In the genomic region with DNA sequence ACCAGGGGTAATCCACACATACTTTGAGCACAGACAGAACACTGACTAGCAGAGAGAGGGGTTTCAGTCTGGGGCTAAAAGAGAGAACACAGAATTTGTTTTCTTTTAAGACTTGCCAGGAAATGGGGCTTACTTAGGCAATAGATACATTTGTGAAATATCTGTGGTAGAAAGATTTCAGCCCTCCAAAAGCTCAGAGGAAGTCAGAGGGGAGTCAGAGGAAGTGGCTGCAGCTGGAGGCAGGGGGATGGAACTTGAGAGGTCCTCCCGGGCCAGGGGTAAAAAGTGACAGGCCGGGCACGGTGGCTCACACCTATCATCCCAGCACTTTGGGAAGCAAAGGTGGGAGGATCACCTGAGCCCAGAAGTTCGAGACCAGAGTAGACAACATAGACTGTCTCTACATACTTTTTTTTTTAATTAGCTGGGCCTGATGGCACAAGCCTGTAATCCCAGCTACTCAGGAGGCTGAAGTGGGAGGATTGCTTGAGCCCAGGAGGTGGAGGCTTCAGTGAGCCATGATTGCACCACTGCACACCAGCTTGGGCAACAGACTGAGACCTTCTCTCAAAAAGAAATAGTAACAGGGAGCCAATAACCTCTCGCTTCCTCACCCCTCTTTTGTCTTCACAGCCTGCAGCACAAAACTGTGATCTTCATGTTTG, we compare ENCODE assay signal across 9 cellular contexts. TPM values are rescaled to one million over a fixed set of nuclear protein-coding genes. Genes with fewer than 3 reads are reported as not detected.
A peak's percentile ranks its signal among the peaks of the same experiment; 100 is the strongest.
DNase-seq lines count a peak whose midpoint lies in the region; ATAC-seq and TF ChIP-seq lines count a peak whose summit lies in the region.
"Had no signal": no experiment of that assay in that cellular context is flagged by ENCODE, and none has a peak within 500 bp of the region (broad histone marks: within the 10 kb centered on the region; RNA-seq: fewer than 3 reads in every experiment).

No MANE protein-coding gene starts in this region.

- H3K4me1 Mint-ChIP-seq in stimulated activated naive B cell treated with anti-CD40 and anti-IgM and Interleukin-4, amounts not matched to agents 10 μg/mL and 1 μg/mL and 100 μg/mL, for 72 hours, result peaks cover 64 to 91% of the 10 kb centered on the region in 2 donors
- peaks cover 4 to 12% of the 10 kb centered on the region in 2 experiments for H3K4me1 Mint-ChIP-seq in H9

- H3K23ac ChIP-seq in H9 (ENCODE audit: insufficient read length, low read depth, low read length), result no peak overlapping the region

- no peak overlapping the region for H3K4me2 ChIP-seq in H9 (ENCODE audit: insufficient read depth, insufficient read length, low read length)

- peak overlapping the region; percentile 50 to 61 for H3K4me3 Mint-ChIP-seq in stimulated activated naive B cell treated with anti-CD40 and anti-IgM and Interleukin-4, amounts not matched to agents 10 μg/mL and 1 μg/mL and 100 μg/mL, for 72 hours
- no peak overlapping the region for H3K4me3 Mint-ChIP-seq in H9

- H3K14ac ChIP-seq in H9 (ENCODE audit: insufficient read depth, low read length), result no peak overlapping the region

- WGBS in H9 (ENCODE audit: extremely low coverage, insufficient read length, low lambda C conversion rate), result no CpG with 5 or more reads among the region's 5 CpGs

- no peaks in the 10 kb centered on the region for H3K23me2 ChIP-seq in H9 (ENCODE audit: insufficient read length, low read depth, low read length, poor library complexity, severe bottlenecking)

- H2BK15ac ChIP-seq in H9 (ENCODE audit: low read depth, low read length), result no peak overlapping the region

- intact Hi-C loops in colonic mucosa (cut with DNase I), result loop anchor here (10.0 kb wide), 1 partner anchor 174 kb away; a partner anchor contains a TSS

- H3K27me3 Mint-ChIP-seq in stimulated activated naive B cell treated with anti-CD40 and anti-IgM and Interleukin-4, amounts not matched to agents 10 μg/mL and 1 μg/mL and 100 μg/mL, for 72 hours, result no peaks in the 10 kb centered on the region
- peaks cover 5% of the 10 kb centered on the region for H3K27me3 Mint-ChIP-seq in H9 (ENCODE audit: low read depth)

- H2AFZ ChIP-seq in H9 (ENCODE audit: low read length), result no peak overlapping the region

- no peaks in the 10 kb centered on the region for H3K9me3 ChIP-seq in colonic mucosa
- no peaks in the 10 kb centered on the region for H3K9me3 ChIP-seq in H9 (ENCODE audit: control insufficient read depth, low read depth, low read length)
- H3K9me3 ChIP-seq: SJSA1 had no signal

- TF ChIP-seq CTCF in colonic mucosa (IDR thresholded peaks at IDR 0.05) (no peak), H9 (conservative IDR thresholded peaks at IDR 0.05) (no peak)

- H3K9ac ChIP-seq in colonic mucosa (ENCODE audit: low read depth in 2 of 2, low read length in 2 of 2) (no peak overlapping the region), H9 (ENCODE audit: extremely low read depth, insufficient read length, low read length) (no peak overlapping the region)

- H3K4ac ChIP-seq in H9 (ENCODE audit: low read depth, low read length), result no peak overlapping the region

- H4K5ac ChIP-seq in H9 (ENCODE audit: insufficient read length, low read depth, low read length), result no peak overlapping the region

- no peak overlapping the region for H3K56ac ChIP-seq in H9 (ENCODE audit: insufficient read length, low read depth, low read length)

- H3K4me1 ChIP-seq in colonic mucosa, result no peaks in the 10 kb centered on the region
- no peaks in the 10 kb centered on the region for H3K4me1 ChIP-seq in H9 (ENCODE audit: insufficient read depth, low read length)
- H3K4me1 ChIP-seq: SJSA1 had no signal

- no peak overlapping the region for H2AK5ac ChIP-seq in H9 (ENCODE audit: insufficient read length, low read length)

- H4K20me1 ChIP-seq in H9 (ENCODE audit: control insufficient read depth, insufficient read depth, insufficient read length), result no peaks in the 10 kb centered on the region

- H2BK12ac ChIP-seq in H9 (ENCODE audit: insufficient read length, low read depth, low read length), result no peak overlapping the region

- H3K4me3 ChIP-seq in colonic mucosa, result no peak overlapping the region
- H3K4me3 ChIP-seq: SJSA1 had no signal

- no peaks in the 10 kb centered on the region for H3K79me1 ChIP-seq in H9 (ENCODE audit: insufficient read depth, low read depth, low read length, poor library complexity, severe bottlenecking)

- H3K27ac Mint-ChIP-seq in stimulated activated naive B cell treated with anti-CD40 and anti-IgM and Interleukin-4, amounts not matched to agents 10 μg/mL and 1 μg/mL and 100 μg/mL, for 72 hours, result peak overlapping the region; percentile 97
- H3K27ac Mint-ChIP-seq in H9, result no peak overlapping the region

- H2BK120ac ChIP-seq in H9 (ENCODE audit: low read depth, low read length, poor library complexity, severe bottlenecking), result no peak overlapping the region

- peaks cover 4% of the 10 kb centered on the region for H3K36me3 ChIP-seq in colonic mucosa

- H3T11ph ChIP-seq in H9 (ENCODE audit: low read length), result no peak overlapping the region

- H3K18ac ChIP-seq in H9 (ENCODE audit: insufficient read length, low read depth, low read length), result no peak overlapping the region

- DNase-seq in activated CD8-positive, alpha-beta memory T cell treated with anti-CD3 and anti-CD28 coated beads for 24 hours, result peak; percentile 80
- no peak for DNase-seq in activated CD8-positive, alpha-beta memory T cell treated with anti-CD3 and anti-CD28 coated beads, Interleukin-2, amount 50 U/mL, for 4 hours
- DNase-seq in MV-4-11 (lab: John Stamatoyannopoulos, UW), result peak; percentile 96
- DNase-seq in colonic mucosa, result no peak
- no peak for DNase-seq in stimulated activated naive B cell treated with anti-CD40 and anti-IgM and Interleukin-4, amounts not matched to agents 10 μg/mL and 1 μg/mL and 100 μg/mL, for 72 hours
- no peak for DNase-seq in activated CD4-positive, CD25-positive, alpha-beta regulatory T cell treated with anti-CD3 and anti-CD28 coated beads, Interleukin-2, amount 50 U/mL, for 72 hours
- no peak for DNase-seq in H9

- H4K8ac ChIP-seq in H9 (replicated peaks; ENCODE audit: insufficient read length, low read depth, low read length), result no peak overlapping the region

- H3K27ac ChIP-seq in colonic mucosa, result peak overlapping the region; percentile 47
- no peak overlapping the region for H3K27ac ChIP-seq in H9 (ENCODE audit: insufficient read length, low read depth, low read length)
- H3K27ac ChIP-seq: SJSA1 had no signal

- H3K79me2 ChIP-seq in H9 (ENCODE audit: insufficient read depth, low read length), result no peaks in the 10 kb centered on the region

- no peak overlapping the region for H2BK20ac ChIP-seq in H9 (ENCODE audit: low read depth, low read length, poor library complexity, severe bottlenecking)

- no peak overlapping the region for H2BK5ac ChIP-seq in H9 (ENCODE audit: insufficient read length, low read length)

- no peak overlapping the region for H4K91ac ChIP-seq in H9 (ENCODE audit: insufficient read length, low read depth, low read length)

- peaks cover 64 to 86% of the 10 kb centered on the region in 2 donors for H3K36me3 Mint-ChIP-seq in stimulated activated naive B cell treated with anti-CD40 and anti-IgM and Interleukin-4, amounts not matched to agents 10 μg/mL and 1 μg/mL and 100 μg/mL, for 72 hours
- peaks cover 0 to 4% (median 0%) of the 10 kb centered on the region in 3 experiments; a peak in 3 of 7 replicates for H3K36me3 Mint-ChIP-seq in H9 (ENCODE audit: insufficient read depth in 1 of 3, low read depth in 3 of 3)

- H3K27me3 ChIP-seq in colonic mucosa (no peaks in the 10 kb centered on the region), H9 (ENCODE audit: insufficient read depth, low read length) (no peaks in the 10 kb centered on the region)
- H3K27me3 ChIP-seq: SJSA1 had no signal

- ATAC-seq in stimulated activated naive B cell treated with anti-CD40 and anti-IgM and Interleukin-4, amounts not matched to agents 10 μg/mL and 1 μg/mL and 100 μg/mL, for 72 hours (replicated peaks), result no peak
- no peak for ATAC-seq in HG02852 (IDR thresholded peaks at IDR 0.05; ENCODE audit: unreplicated experiment)

- peaks cover 0 to 4% of the 10 kb centered on the region in 2 donors for H3K9me3 Mint-ChIP-seq in stimulated activated naive B cell treated with anti-CD40 and anti-IgM and Interleukin-4, amounts not matched to agents 10 μg/mL and 1 μg/mL and 100 μg/mL, for 72 hours
- H3K9me3 Mint-ChIP-seq in H9, result peaks cover 5% of the 10 kb centered on the region in 2 experiments; a peak in 4 of 5 replicates

RNA-seq across cellular contexts. Expression of a gene that starts 49.9 kb away (rescaled TPM):
- total RNA-seq in colonic mucosa, result 10 to 100 TPM; 78.1 to 79.7 TPM
- total RNA-seq in H9 (2021), result 1.6 and 2.4 TPM in 2 replicates

RNA-seq across cellular contexts. Expression of a gene that starts 53.1 kb away (rescaled TPM):
- total RNA-seq in colonic mucosa (10 to 100 TPM; 38.6 to 53.3 TPM), H9 (2021) (8.0 and 8.1 TPM in 2 replicates)

Comparison
In these comparisons a context has a peak if more than half of its experiments do, and no peak if none do; other contexts are left out.
1. DNase-seq: peak in activated CD8-positive, alpha-beta memory T cell treated with anti-CD3 and anti-CD28 coated beads for 24 hours (single experiment) and MV-4-11 (single experiment); none in activated CD8-positive, alpha-beta memory T cell treated with anti-CD3 and anti-CD28 coated beads, Interleukin-2, amount 50 U/mL, for 4 hours (single experiment), colonic mucosa (single experiment), stimulated activated naive B cell treated with anti-CD40 and anti-IgM and Interleukin-4, amounts not matched to agents 10 μg/mL and 1 μg/mL and 100 μg/mL, for 72 hours (single experiment), activated CD4-positive, CD25-positive, alpha-beta regulatory T cell treated with anti-CD3 and anti-CD28 coated beads, Interleukin-2, amount 50 U/mL, for 72 hours (single experiment) and H9 (single experiment).
2. H3K4me3 Mint-ChIP-seq: peak in stimulated activated naive B cell treated with anti-CD40 and anti-IgM and Interleukin-4, amounts not matched to agents 10 μg/mL and 1 μg/mL and 100 μg/mL, for 72 hours (2 of 2); none in H9 (0 of 2).
3. RNA of a gene that starts 49.9 kb away (total RNA-seq): 78.1 to 79.7 TPM in colonic mucosa; 1.6 to 2.4 TPM in H9; every median in the first group is over 10 times any median in the second.